Comparison of ENCODE assay signal across 1 cellular context in the genomic region with DNA sequence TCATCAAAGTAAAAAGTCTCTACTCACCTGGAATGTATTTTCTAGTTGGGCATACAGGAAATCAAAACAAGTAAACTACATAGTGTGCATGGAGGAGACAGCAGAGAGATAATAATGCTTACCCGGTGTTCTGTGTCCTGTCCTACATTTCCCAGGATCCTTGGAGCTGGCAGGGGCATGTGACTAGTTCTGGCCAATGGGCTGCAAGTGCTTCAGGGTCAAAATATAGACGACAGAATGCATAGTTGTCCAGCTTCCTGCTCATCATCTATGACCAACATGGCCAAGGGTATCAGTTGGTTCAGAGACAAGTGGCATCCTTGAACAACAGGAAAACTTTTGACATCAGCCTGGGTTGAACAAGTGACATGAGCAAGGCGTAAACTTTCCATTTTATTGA.
TF ChIP-seq lines count a peak whose summit lies in the region.

No MANE protein-coding gene starts in this region.

TF ChIP-seq in WTC11, 78 proteins besides CTCF, POLR2A, EP300 and RAD21:
- peak; percentile 64 for TF ChIP-seq USF2 (CRISPR knock-in tag; IDR thresholded peaks at IDR 0.05)
- TF ChIP-seq USF1 (CRISPR knock-in tag; IDR thresholded peaks at IDR 0.05) = peak; percentile 56; the same call in 1 of the 2 replicates
- TF ChIP-seq NFYB (CRISPR knock-in tag; conservative IDR thresholded peaks at IDR 0.05; ENCODE audit: low read depth) = peak; percentile 55
- TF ChIP-seq RORB (CRISPR knock-in tag; IDR thresholded peaks at IDR 0.05) = no peak
- TF ChIP-seq, protein P1, sequence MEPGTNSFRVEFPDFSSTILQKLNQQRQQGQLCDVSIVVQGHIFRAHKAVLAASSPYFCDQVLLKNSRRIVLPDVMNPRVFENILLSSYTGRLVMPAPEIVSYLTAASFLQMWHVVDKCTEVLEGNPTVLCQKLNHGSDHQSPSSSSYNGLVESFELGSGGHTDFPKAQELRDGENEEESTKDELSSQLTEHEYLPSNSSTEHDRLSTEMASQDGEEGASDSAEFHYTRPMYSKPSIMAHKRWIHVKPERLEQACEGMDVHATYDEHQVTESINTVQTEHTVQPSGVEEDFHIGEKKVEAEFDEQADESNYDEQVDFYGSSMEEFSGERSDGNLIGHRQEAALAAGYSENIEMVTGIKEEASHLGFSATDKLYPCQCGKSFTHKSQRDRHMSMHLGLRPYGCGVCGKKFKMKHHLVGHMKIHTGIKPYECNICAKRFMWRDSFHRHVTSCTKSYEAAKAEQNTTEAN (CRISPR knock-in tag; IDR thresholded peaks at IDR 0.05) = no peak
